Comparison of ENCODE assay signal across 9 cellular contexts in the genomic region with DNA sequence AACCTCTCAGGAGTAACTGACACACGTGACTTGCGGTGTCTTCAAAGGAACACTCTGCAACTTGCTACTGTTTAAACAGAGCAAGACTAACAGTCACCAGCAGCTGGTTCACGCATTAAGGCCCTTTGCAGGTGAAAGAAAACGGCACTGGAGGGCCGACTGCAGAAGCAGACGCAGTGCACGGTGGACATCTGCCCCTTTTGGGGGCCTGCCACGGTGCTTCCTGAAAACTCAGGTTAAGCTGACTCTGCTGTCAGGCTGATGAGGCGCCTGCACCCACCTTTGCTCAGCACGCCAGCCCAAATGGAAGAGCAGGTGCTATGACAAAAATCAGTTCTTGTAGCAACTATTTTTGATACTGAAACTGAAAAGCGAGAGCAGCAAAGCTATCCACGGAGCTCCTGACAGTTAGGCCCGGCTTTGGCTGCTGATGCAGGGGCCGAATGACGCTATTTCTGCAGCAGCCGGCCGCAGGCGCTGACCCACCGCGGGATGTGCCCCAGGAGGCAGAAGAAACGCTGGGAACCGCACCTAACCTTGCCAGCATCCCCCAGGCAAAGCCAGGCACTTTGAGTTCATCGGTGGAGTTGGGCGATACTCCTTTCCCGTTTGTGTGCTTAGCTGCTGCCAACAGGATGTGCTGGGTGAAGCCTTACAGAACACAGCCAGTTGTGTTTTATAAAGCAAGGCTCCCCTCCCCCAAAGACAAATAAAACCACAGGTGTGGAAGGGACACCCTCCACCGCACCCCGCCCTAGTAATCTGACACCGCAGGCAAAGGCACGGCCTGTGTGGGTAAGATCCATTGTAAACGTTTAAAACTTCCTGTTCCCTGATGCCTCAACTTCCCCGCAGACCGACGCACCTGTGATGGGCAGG. TPM values are rescaled to one million over a fixed set of nuclear protein-coding genes. Genes with fewer than 3 reads are reported as not detected.
DNase-seq lines count a peak whose midpoint lies in the region; ATAC-seq and TF ChIP-seq lines count a peak whose summit lies in the region.
"Had no signal": no experiment of that assay in that cellular context is flagged by ENCODE, and none has a peak within 500 bp of the region (broad histone marks: within the 10 kb centered on the region; RNA-seq: fewer than 3 reads in every experiment).

No MANE protein-coding gene starts in this region.

- POLR2A ChIA-PET in PC-3 (lab: Charles Lee; ENCODE audit: unreplicated experiment), result interaction anchor here (0.6 kb wide), 2 partner anchors 16 to 761 kb away, joined by 3 to 4 read pairs; no protein-coding TSS in a partner anchor

- H3K27ac ChIP-seq in PC-3 (ENCODE audit: low read length) (peak overlapping the region; percentile 77), lung (ENCODE audit: low read depth in 1 of 2, low read length in 1 of 2) (peak overlapping the region in 1 of 2 donors; percentile 75), upper lobe of left lung (peak overlapping the region; percentile 53 to 81 (median 73))

- peak overlapping the region; percentile 34 for H2AFZ ChIP-seq in PC-3 (ENCODE audit: low read length)

- 23 to 30% methylated on average over 33 of the region's 33 CpGs for WGBS in lung, 2 donors
- WGBS in upper lobe of left lung, 2 donors, result 30 to 31% methylated on average over 14 to 33 of the region's 33 CpGs

- DNase-seq in DMS53 (lab: John Stamatoyannopoulos, UW) (peak; percentile 100), PC-3 (peak; percentile 97), lung (ENCODE audit: low spot score) (peak; percentile 80), upper lobe of left lung (peak; percentile 78 to 86), AG08395 (ENCODE audit: low spot score) (no peak)
- DNase-seq in activated naive CD8-positive, alpha-beta T cell treated with anti-CD3 and anti-CD28 coated beads for 36 hours, result peak; percentile 53

- peaks cover under 1% of the 10 kb centered on the region; the same call in 1 of the 2 replicates for H3K9me3 ChIP-seq in PC-3 (ENCODE audit: low read length)
- H3K9me3 ChIP-seq in lung (ENCODE audit: control insufficient read depth in 2 of 2, insufficient read depth in 1 of 2, low read length in 1 of 2), result peaks cover 0 to 3% of the 10 kb centered on the region in 2 donors
- H3K9me3 ChIP-seq in upper lobe of left lung, result peaks cover 0 to 2% (median under 1%) of the 10 kb centered on the region in 4 donors

- no peaks in the 10 kb centered on the region for H4K20me1 ChIP-seq in PC-3 (ENCODE audit: low read length)

- no peaks in the 10 kb centered on the region for H3K9me2 ChIP-seq in PC-3 (replicated peaks; ENCODE audit: low read length)

- TF ChIP-seq EP300 in upper lobe of left lung (IDR thresholded peaks at IDR 0.05), result peak in 1 of 4 donors; percentile 21

- H3F3A ChIP-seq in PC-3 (ENCODE audit: low read length, unreplicated experiment), result peaks cover 5% of the 10 kb centered on the region

- H3K4me1 ChIP-seq in PC-3 (ENCODE audit: insufficient read depth, low read length) (peaks cover 28% of the 10 kb centered on the region), lung (ENCODE audit: control insufficient read depth in 2 of 2, insufficient read depth in 2 of 2, low read length in 2 of 2) (peaks cover 0 to 7% of the 10 kb centered on the region in 2 donors), upper lobe of left lung (peaks cover 5 to 26% (median 19%) of the 10 kb centered on the region in 4 donors)

- TF ChIP-seq POLR2A in upper lobe of left lung (IDR thresholded peaks at IDR 0.05), result peak in 1 of 4 donors; percentile 29

- peak overlapping the region; percentile 36 for H3K9ac ChIP-seq in PC-3 (ENCODE audit: low read length)

- peaks cover 7% of the 10 kb centered on the region for H3K9me3 Mint-ChIP-seq in activated naive CD8-positive, alpha-beta T cell treated with anti-CD3 and anti-CD28 coated beads for 36 hours

- H3K27me3 Mint-ChIP-seq in activated naive CD8-positive, alpha-beta T cell treated with anti-CD3 and anti-CD28 coated beads for 36 hours, result peaks cover 6% of the 10 kb centered on the region

- H3K4me2 ChIP-seq in PC-3 (ENCODE audit: low read length), result peak overlapping the region; percentile 86

- H3K36me3 ChIP-seq in PC-3 (ENCODE audit: low read depth, low read length) (peaks cover 15% of the 10 kb centered on the region), lung (ENCODE audit: control insufficient read depth in 2 of 2, insufficient read depth in 2 of 2, low read length in 2 of 2) (peaks cover 3 to 34% of the 10 kb centered on the region in 2 donors), upper lobe of left lung (peaks cover 9 to 41% (median 35%) of the 10 kb centered on the region in 4 donors)

- intact Hi-C loops in PC-3 (cut with micrococcal nuclease), result no loop called here

- peak overlapping the region; percentile 66 for H3K4me3 Mint-ChIP-seq in activated naive CD8-positive, alpha-beta T cell treated with anti-CD3 and anti-CD28 coated beads for 36 hours

- H3K4me3 ChIP-seq in PC-3 (ENCODE audit: low read length), result peak overlapping the region; percentile 63
- no peak overlapping the region for H3K4me3 ChIP-seq in lung
- peak overlapping the region in 3 of 4 donors; percentile 20 to 30 (median 21) for H3K4me3 ChIP-seq in upper lobe of left lung

- H3K4me1 Mint-ChIP-seq in activated naive CD8-positive, alpha-beta T cell treated with anti-CD3 and anti-CD28 coated beads for 36 hours, result peaks cover 63% of the 10 kb centered on the region

- peaks cover 12% of the 10 kb centered on the region for H3K36me3 Mint-ChIP-seq in activated naive CD8-positive, alpha-beta T cell treated with anti-CD3 and anti-CD28 coated beads for 36 hours

- TF ChIP-seq CTCF in PC-3 (conservative IDR thresholded peaks at IDR 0.05; ENCODE audit: low read depth, low read length) (no peak), lung (IDR thresholded peaks at IDR 0.05; ENCODE audit: control extremely low read depth, extremely low read depth) (no peak), upper lobe of left lung (IDR thresholded peaks at IDR 0.05) (peak in 1 of 6 experiments; percentile 10)

- BruUV-seq in PC-3 (replicated peaks; lab: Mats Ljungman, UMichigan), result TSS peak; percentile 50

- H3K27ac Mint-ChIP-seq in activated naive CD8-positive, alpha-beta T cell treated with anti-CD3 and anti-CD28 coated beads for 36 hours, result peak overlapping the region; percentile 79

- H3K27me3 ChIP-seq in PC-3 (ENCODE audit: low read length) (no peaks in the 10 kb centered on the region), lung (ENCODE audit: control insufficient read depth, insufficient read depth) (no peaks in the 10 kb centered on the region), upper lobe of left lung (no peaks in the 10 kb centered on the region)

- no peaks in the 10 kb centered on the region for H3K79me2 ChIP-seq in PC-3 (ENCODE audit: low read length)

- CTCF ChIA-PET in PC-3 (lab: Charles Lee), result no interaction called here

- peak; percentile 44 for ATAC-seq in GM21360 (IDR thresholded peaks at IDR 0.05; ENCODE audit: unreplicated experiment)
- ATAC-seq in HG03565 (IDR thresholded peaks at IDR 0.05; ENCODE audit: unreplicated experiment), result peak; percentile 46
- peak; percentile 91 for ATAC-seq in PC-3
- peak; percentile 72 for ATAC-seq in lung (ENCODE audit: insufficient read depth, low FRiP score)
- ATAC-seq in upper lobe of left lung (ENCODE audit: low FRiP score in 2 of 2), result peak; percentile 53 to 84

RNA-seq across cellular contexts. Expression of a gene that starts 21.1 kb away (rescaled TPM):
- total RNA-seq in PC-3 (2014; rRNA removed) (0.80 and 1.2 TPM in 2 replicates), lung (not detected), upper lobe of left lung (under 1 TPM in 2 of 6 donors, not detected in 4; 0.06 to 0.07 TPM)
- 1 to 10 TPM; 6.0 to 6.2 TPM for total RNA-seq in activated naive CD8-positive, alpha-beta T cell treated with anti-CD3 and anti-CD28 coated beads for 36 hours
- under 1 TPM in 1 of 2 donors, not detected in 1; 0.02 TPM for polyA plus RNA-seq in lung
- total RNA-seq: kidney epithelial cell had no signal

RNA-seq across cellular contexts. Expression of a gene that starts 29.0 kb away (rescaled TPM):
- total RNA-seq in PC-3 (2014; rRNA removed) (373 and 463 TPM in 2 replicates), lung (100 to 1,000 TPM; 142 to 153 TPM), upper lobe of left lung (100 to 1,000 TPM; 135 to 311 (median 204) TPM)
- 10 to 100 TPM; 90.0 to 91.6 TPM for total RNA-seq in activated naive CD8-positive, alpha-beta T cell treated with anti-CD3 and anti-CD28 coated beads for 36 hours
- 100 to 1,000 TPM in 1 of 2 donors, 10 to 100 TPM in 1; 79.0 to 147 TPM for polyA plus RNA-seq in lung
